ENCODE assay signal across 1 cellular context in genomic region chr15:41961014-41961518, GRCh38.
A peak's percentile ranks its signal among the peaks of the same experiment; 100 is the strongest.
TF ChIP-seq lines count a peak whose summit lies in the region.

No MANE protein-coding gene starts in this region.

TF ChIP-seq in HEK293, 187 proteins besides CTCF, POLR2A, EP300 and RAD21 (continued from another document):
- TF ChIP-seq ZBTB44 (tag by site-specific recombination; IDR thresholded peaks at IDR 0.05), result no peak
- TF ChIP-seq ZNF670 (tag by site-specific recombination; IDR thresholded peaks at IDR 0.05; ENCODE audit: low read depth), result no peak
- no peak for TF ChIP-seq ZNF426 (tag by site-specific recombination; IDR thresholded peaks at IDR 0.05)
- no peak for TF ChIP-seq MEIS1 (CRISPR knock-in tag; IDR thresholded peaks at IDR 0.05; ENCODE audit: borderline replicate concordance)
- TF ChIP-seq KLF9 (tag by site-specific recombination; IDR thresholded peaks at IDR 0.05; ENCODE audit: low read depth), result no peak
- TF ChIP-seq ZNF202 (tag by site-specific recombination; IDR thresholded peaks at IDR 0.05; ENCODE audit: borderline replicate concordance), result no peak
- no peak for TF ChIP-seq YY1 (tag by site-specific recombination; IDR thresholded peaks at IDR 0.05)
- TF ChIP-seq ZNF26 (tag by site-specific recombination; IDR thresholded peaks at IDR 0.05), result no peak
- no peak for TF ChIP-seq ZBTB7A (tag by site-specific recombination; IDR thresholded peaks at IDR 0.05; ENCODE audit: low read depth)
- TF ChIP-seq ZNF654 (tag by site-specific recombination; IDR thresholded peaks at IDR 0.05; ENCODE audit: low read depth), result no peak
- no peak for TF ChIP-seq KLF7 (tag by site-specific recombination; IDR thresholded peaks at IDR 0.05; ENCODE audit: borderline replicate concordance)
- TF ChIP-seq, protein P1, sequence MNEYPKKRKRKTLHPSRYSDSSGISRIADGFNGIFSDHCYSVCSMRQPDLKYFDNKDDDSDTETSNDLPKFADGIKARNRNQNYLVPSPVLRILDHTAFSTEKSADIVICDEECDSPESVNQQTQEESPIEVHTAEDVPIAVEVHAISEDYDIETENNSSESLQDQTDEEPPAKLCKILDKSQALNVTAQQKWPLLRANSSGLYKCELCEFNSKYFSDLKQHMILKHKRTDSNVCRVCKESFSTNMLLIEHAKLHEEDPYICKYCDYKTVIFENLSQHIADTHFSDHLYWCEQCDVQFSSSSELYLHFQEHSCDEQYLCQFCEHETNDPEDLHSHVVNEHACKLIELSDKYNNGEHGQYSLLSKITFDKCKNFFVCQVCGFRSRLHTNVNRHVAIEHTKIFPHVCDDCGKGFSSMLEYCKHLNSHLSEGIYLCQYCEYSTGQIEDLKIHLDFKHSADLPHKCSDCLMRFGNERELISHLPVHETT (tag by site-specific recombination; IDR thresholded peaks at IDR 0.05), result no peak
- TF ChIP-seq ZNF529 (tag by site-specific recombination; IDR thresholded peaks at IDR 0.05; ENCODE audit: insufficient replicate concordance), result no peak
- TF ChIP-seq INSM2 (tag by site-specific recombination; IDR thresholded peaks at IDR 0.05), result peak; percentile 55; the same call in 1 of the 2 replicates
- TF ChIP-seq ZNF600 (tag by site-specific recombination; IDR thresholded peaks at IDR 0.05), result peak; percentile 91
- TF ChIP-seq ZNF449 (tag by site-specific recombination; IDR thresholded peaks at IDR 0.05), result no peak
- no peak for TF ChIP-seq ZNF561 (tag by site-specific recombination; IDR thresholded peaks at IDR 0.05; ENCODE audit: borderline replicate concordance)
- TF ChIP-seq ZNF324 (tag by site-specific recombination; IDR thresholded peaks at IDR 0.05), result no peak
- TF ChIP-seq ZNF280C (tag by site-specific recombination; IDR thresholded peaks at IDR 0.05), result no peak
- no peak for TF ChIP-seq ZNF555 (tag by site-specific recombination; conservative IDR thresholded peaks at IDR 0.05)
- peak; percentile 82 for TF ChIP-seq ZNF341 (tag by site-specific recombination; IDR thresholded peaks at IDR 0.05; ENCODE audit: low read depth)
- TF ChIP-seq ZFP69B (tag by site-specific recombination; IDR thresholded peaks at IDR 0.05), result no peak
- TF ChIP-seq GLIS1 (tag by site-specific recombination; IDR thresholded peaks at IDR 0.05), result no peak; the same call in 1 of the 2 replicates
- TF ChIP-seq ZNF549 (tag by site-specific recombination; IDR thresholded peaks at IDR 0.05), result no peak
- TF ChIP-seq PRDM1 (tag by site-specific recombination; IDR thresholded peaks at IDR 0.05), result no peak; the same call in none of the 2 replicates
- no peak for TF ChIP-seq ZNF624 (tag by site-specific recombination; IDR thresholded peaks at IDR 0.05)
- TF ChIP-seq ZNF2 (tag by site-specific recombination; IDR thresholded peaks at IDR 0.05), result no peak
- peak; percentile 62 for TF ChIP-seq ZBTB21 (tag by site-specific recombination; IDR thresholded peaks at IDR 0.05)
- TF ChIP-seq FEZF1 (tag by site-specific recombination; IDR thresholded peaks at IDR 0.05), result no peak; the same call in 1 of the 2 replicates
- no peak for TF ChIP-seq ZNF302 (tag by site-specific recombination; IDR thresholded peaks at IDR 0.05; ENCODE audit: low read depth)
- TF ChIP-seq, protein P2, sequence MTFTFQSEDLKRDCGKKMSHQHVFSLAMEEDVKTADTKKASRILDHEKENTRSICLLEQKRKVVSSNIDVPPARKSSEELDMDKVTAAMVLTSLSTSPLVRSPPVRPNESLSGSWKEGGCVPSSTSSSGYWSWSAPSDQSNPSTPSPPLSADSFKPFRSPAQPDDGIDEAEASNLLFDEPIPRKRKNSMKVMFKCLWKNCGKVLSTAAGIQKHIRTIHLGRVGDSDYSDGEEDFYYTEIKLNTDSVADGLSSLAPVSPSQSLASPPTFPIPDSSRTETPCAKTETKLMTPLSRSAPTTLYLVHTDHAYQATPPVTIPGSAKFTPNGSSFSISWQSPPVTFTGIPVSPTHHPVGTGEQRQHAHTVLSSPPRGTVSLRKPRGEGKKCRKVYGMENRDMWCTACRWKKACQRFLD (tag by site-specific recombination; IDR thresholded peaks at IDR 0.05), result no peak
- no peak for TF ChIP-seq KLF10 (tag by site-specific recombination; IDR thresholded peaks at IDR 0.05)
- no peak for TF ChIP-seq ZNF280D (tag by site-specific recombination; IDR thresholded peaks at IDR 0.05)
- no peak for TF ChIP-seq ZNF10 (tag by site-specific recombination; IDR thresholded peaks at IDR 0.05)
- TF ChIP-seq KLF16 (tag by site-specific recombination; IDR thresholded peaks at IDR 0.05), result no peak
- TF ChIP-seq ZNF785 (tag by site-specific recombination; IDR thresholded peaks at IDR 0.05), result no peak
- no peak for TF ChIP-seq SCRT1 (tag by site-specific recombination; IDR thresholded peaks at IDR 0.05; ENCODE audit: borderline replicate concordance)
- no peak for TF ChIP-seq ZBTB17 (tag by site-specific recombination; IDR thresholded peaks at IDR 0.05)
- TF ChIP-seq, protein P3, sequence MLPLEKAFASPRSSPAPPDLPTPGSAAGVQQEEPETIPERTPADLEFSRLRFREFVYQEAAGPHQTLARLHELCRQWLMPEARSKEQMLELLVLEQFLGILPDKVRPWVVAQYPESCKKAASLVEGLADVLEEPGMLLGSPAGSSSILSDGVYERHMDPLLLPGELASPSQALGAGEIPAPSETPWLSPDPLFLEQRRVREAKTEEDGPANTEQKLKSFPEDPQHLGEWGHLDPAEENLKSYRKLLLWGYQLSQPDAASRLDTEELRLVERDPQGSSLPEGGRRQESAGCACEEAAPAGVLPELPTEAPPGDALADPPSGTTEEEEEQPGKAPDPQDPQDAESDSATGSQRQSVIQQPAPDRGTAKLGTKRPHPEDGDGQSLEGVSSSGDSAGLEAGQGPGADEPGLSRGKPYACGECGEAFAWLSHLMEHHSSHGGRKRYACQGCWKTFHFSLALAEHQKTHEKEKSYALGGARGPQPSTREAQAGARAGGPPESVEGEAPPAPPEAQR (tag by site-specific recombination; IDR thresholded peaks at IDR 0.05), result no peak
